8 cellular contexts compared by ENCODE assay signal in the genomic region with DNA sequence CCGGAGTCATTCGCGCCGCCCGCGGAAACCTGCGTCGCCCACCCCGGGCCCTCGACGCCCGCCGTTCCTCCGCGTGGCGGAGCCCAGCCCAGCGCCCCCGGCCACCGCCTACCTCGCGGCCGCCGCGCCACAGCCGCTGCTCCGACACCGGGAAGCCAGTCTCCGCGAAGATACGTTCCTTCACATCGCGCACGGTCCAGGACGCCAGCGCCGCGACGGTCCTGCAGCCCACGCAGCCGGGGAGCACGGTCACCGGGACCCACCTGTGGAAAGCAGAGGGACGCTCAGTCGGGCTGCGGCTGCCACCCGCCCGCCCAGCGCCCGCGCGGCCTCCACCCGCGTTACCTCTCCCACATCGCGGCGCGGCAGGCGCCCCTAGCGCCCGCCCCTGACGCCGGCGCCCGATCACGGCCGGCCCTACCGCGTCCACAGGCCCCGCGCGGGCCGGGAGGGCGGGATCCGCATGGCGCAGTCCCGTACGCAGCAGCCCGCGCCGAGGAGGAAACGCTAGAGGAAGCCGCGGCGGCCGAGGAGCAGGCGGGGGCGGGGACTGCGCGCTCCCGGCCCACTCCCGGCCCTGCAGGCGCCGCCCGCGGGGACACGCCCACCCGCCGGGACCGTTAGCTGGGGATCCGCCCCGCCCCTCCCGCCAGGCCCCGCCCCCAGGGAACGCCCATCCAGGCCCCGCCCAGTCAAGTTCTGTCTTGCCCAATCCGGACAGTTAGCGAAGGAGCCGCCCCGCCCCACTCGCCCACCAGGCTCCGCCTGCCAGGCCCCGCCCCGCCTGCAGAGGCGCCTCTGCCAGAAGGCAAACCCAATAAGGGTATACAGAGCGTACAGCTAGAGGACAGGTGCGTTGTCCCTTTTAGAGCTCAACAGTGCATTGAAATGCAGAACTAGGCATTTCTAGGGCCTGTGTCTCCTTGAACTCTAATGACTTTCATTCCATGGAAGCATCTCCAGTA. TPM values are rescaled to one million over a fixed set of nuclear protein-coding genes. Genes with fewer than 3 reads are reported as not detected.
DNase-seq lines count a peak whose midpoint lies in the region; ATAC-seq and TF ChIP-seq lines count a peak whose summit lies in the region.

No MANE protein-coding gene starts in this region.

- peak overlapping the region; percentile 69 for H3K4me3 ChIP-seq in AG04449 (ENCODE audit: low read depth, low read length)

- peak overlapping the region; percentile 78 for H3K4me3 Mint-ChIP-seq in activated B cell treated with CpG ODN at 0.5 μM for 24 hours

- TF ChIP-seq CTCF in AG04449 (IDR thresholded peaks at IDR 0.05; ENCODE audit: insufficient read depth, low read length, missing control alignments) (peak; percentile 15), activated B cell treated with CpG ODN at 0.5 μM for 24 hours (IDR thresholded peaks at IDR 0.05) (no peak)

- H3K36me3 Mint-ChIP-seq in activated B cell treated with CpG ODN at 0.5 μM for 24 hours (ENCODE audit: low read depth): peaks cover 22% of the 10 kb centered on the region

- POLR2A ChIA-PET in AG04449 (lab: Yijun Ruan, JAX) (interaction anchor here (0.9 kb wide), 1 partner anchor 52 kb away, joined by 6 read pairs; no protein-coding TSS in a partner anchor), activated B cell treated with CpG ODN at 0.5 μM for 24 hours (lab: Charles Lee) (interaction anchor here (0.7 to 1.2 kb wide), 6 partner anchors 9 to 896 kb away, joined by 3 to 5 read pairs (median 4); no protein-coding TSS in a partner anchor)

- no peaks in the 10 kb centered on the region for H3K9me3 Mint-ChIP-seq in activated B cell treated with CpG ODN at 0.5 μM for 24 hours

- peak overlapping the region; percentile 77 for H3K27ac Mint-ChIP-seq in activated B cell treated with CpG ODN at 0.5 μM for 24 hours

- no peaks in the 10 kb centered on the region for H3K27me3 Mint-ChIP-seq in activated B cell treated with CpG ODN at 0.5 μM for 24 hours

- DNase-seq in AG04449 (ENCODE audit: low read depth, low spot score) (peak; percentile 45), NCI-H2227 (lab: John Stamatoyannopoulos, UW; ENCODE audit: unreplicated experiment) (peak; percentile 91), activated B cell treated with CpG ODN at 0.5 μM for 24 hours (peak; percentile 91), islet precursor cell (peak; percentile 98)
- peak; percentile 92 for DNase-seq in central memory CD4-positive, alpha-beta T cell
- peak; percentile 99 for DNase-seq in stimulated activated CD4-positive, alpha-beta T cell treated with anti-CD3 and anti-CD28 coated beads, Interleukin-12 subunit alpha, Interleukin-12 subunit beta, amount 100 ng/mL, for 4 hours

- intact Hi-C loops in activated B cell treated with CpG ODN at 0.5 μM for 24 hours (cut with micrococcal nuclease): loop anchor here (1.0 to 5.0 kb wide), 12 partner anchors 9 to 1916 kb away; partner anchors contain the start of genes FGF9, MIPEP, MTMR6 and SPATA13

- CTCF ChIA-PET in AG04449 (lab: Yijun Ruan, JAX) (interaction anchor here (1.3 kb wide), 1 partner anchor 54 kb away, joined by 3 read pairs; no protein-coding TSS in a partner anchor), activated B cell treated with CpG ODN at 0.5 μM for 24 hours (lab: Charles Lee) (interaction anchor here (0.8 kb wide), 1 partner anchor 11 kb away, joined by 4 read pairs; no protein-coding TSS in a partner anchor)

- peaks cover 66% of the 10 kb centered on the region for H3K4me1 Mint-ChIP-seq in activated B cell treated with CpG ODN at 0.5 μM for 24 hours

- ATAC-seq in GM18873 (IDR thresholded peaks at IDR 0.05; ENCODE audit: low FRiP score, unreplicated experiment) (peak; percentile 73), HG03135 (IDR thresholded peaks at IDR 0.05; ENCODE audit: unreplicated experiment) (peak; percentile 87), activated B cell treated with CpG ODN at 0.5 μM for 24 hours (ENCODE audit: low read depth) (peak; percentile 84)

RNA-seq across cellular contexts. Expression of gene SACS, which starts 58.2 kb away (rescaled TPM):
- total RNA-seq in activated B cell treated with CpG ODN at 0.5 μM for 24 hours: 27.2 and 29.3 TPM in 2 replicates

Comparison
In these comparisons a context has a peak if more than half of its experiments do, and no peak if none do; other contexts are left out.
1. Peak in every context shown above with its lines: DNase-seq, ATAC-seq and H3K4me3 ChIP-seq.
2. DNase-seq: peak in every context shown above with its lines; median percentile 99 in stimulated activated CD4-positive, alpha-beta T cell treated with anti-CD3 and anti-CD28 coated beads, Interleukin-12 subunit alpha, Interleukin-12 subunit beta, amount 100 ng/mL, for 4 hours; 98 in islet precursor cell; 92 in central memory CD4-positive, alpha-beta T cell; 91 in NCI-H2227; 91 in activated B cell treated with CpG ODN at 0.5 μM for 24 hours; 45 in AG04449.